ENCODE assay signal across 17 cellular contexts in genomic region chr3:6965881-6966280, GRCh38.
DNase-seq lines count a peak whose midpoint lies in the region; TF ChIP-seq lines count a peak whose summit lies in the region.
"Had no signal": no experiment of that assay in that cellular context is flagged by ENCODE, and none has a peak within 500 bp of the region (broad histone marks: within the 10 kb centered on the region; RNA-seq: fewer than 3 reads in every experiment).

No MANE protein-coding gene starts in this region.

- H3K56ac ChIP-seq in mesendoderm (ENCODE audit: low read length): no peak overlapping the region

- no peaks in the 10 kb centered on the region for H3K36me3 ChIP-seq in mesendoderm (ENCODE audit: control insufficient read depth, insufficient read depth, low read length)
- H3K36me3 ChIP-seq: BLaER1 treated with 17β-estradiol and CSF1 and Interleukin-3, amounts not matched to agents 10 nM and 100 nM; HAP-1 had no signal

- no peak overlapping the region for H4K8ac ChIP-seq in mesendoderm (ENCODE audit: low read depth, low read length)

- no peak overlapping the region for H2BK5ac ChIP-seq in mesendoderm (ENCODE audit: low read length)

- no peaks in the 10 kb centered on the region for H3K4me1 ChIP-seq in mesendoderm (ENCODE audit: control insufficient read depth, low read depth, low read length)
- H3K4me1 ChIP-seq: BLaER1 treated with 17β-estradiol and CSF1 and Interleukin-3, amounts not matched to agents 10 nM and 100 nM; HAP-1 had no signal

- H3K9ac ChIP-seq in mesendoderm (ENCODE audit: low read length): no peak overlapping the region
- H3K9ac ChIP-seq: BLaER1 treated with 17β-estradiol and CSF1 and Interleukin-3, amounts not matched to agents 10 nM and 100 nM had no signal

- H3K79me1 ChIP-seq in mesendoderm (ENCODE audit: low read length): no peaks in the 10 kb centered on the region

- no peaks in the 10 kb centered on the region for H3K27me3 ChIP-seq in mesendoderm (ENCODE audit: insufficient read depth, low read length, poor library complexity)
- H3K27me3 ChIP-seq: BLaER1 treated with 17β-estradiol and CSF1 and Interleukin-3, amounts not matched to agents 10 nM and 100 nM had no signal

- H4K5ac ChIP-seq in mesendoderm (ENCODE audit: low read length): no peak overlapping the region

- no CpG with 5 or more reads among the region's 5 CpGs for WGBS in mesendoderm (ENCODE audit: extremely low coverage, insufficient coverage, low lambda C conversion rate)

- H3K27ac ChIP-seq in mesendoderm (ENCODE audit: low read depth, low read length): no peak overlapping the region
- H3K27ac ChIP-seq: 22Rv1; BLaER1 treated with 17β-estradiol and CSF1 and Interleukin-3, amounts not matched to agents 10 nM and 100 nM had no signal

- no peak overlapping the region for H3K4me3 ChIP-seq in mesendoderm (ENCODE audit: low read length)
- H3K4me3 ChIP-seq: BLaER1 treated with 17β-estradiol and CSF1 and Interleukin-3, amounts not matched to agents 10 nM and 100 nM; HAP-1 had no signal

- peak; percentile 86 for DNase-seq in COLO829 (ENCODE audit: low spot score)
- peak; percentile 66 for DNase-seq in foreskin melanocyte
- DNase-seq in mesendoderm: peak; percentile 49
- DNase-seq in erythroblast (lab: John Stamatoyannopoulos, UW): no peak
- no peak for DNase-seq in HuH-7.5 (ENCODE audit: low spot score)
- no peak for DNase-seq in DMS79 treated with DMSO at 0.1 percent for 48 hours (lab: John Stamatoyannopoulos, UW)
- DNase-seq: Calu3; CD4-positive, alpha-beta T cell; CD8-positive, alpha-beta memory T cell; COR-L47; DMS53; DND-41; GOT3; HFFc6 had no signal

- H3K79me2 ChIP-seq in mesendoderm (ENCODE audit: control insufficient read depth, insufficient read depth, low read length): no peaks in the 10 kb centered on the region

- no peak overlapping the region for H2BK120ac ChIP-seq in mesendoderm (ENCODE audit: low read depth, low read length)

- no peak overlapping the region for H3K4me2 ChIP-seq in mesendoderm (ENCODE audit: low read length)
- H3K4me2 ChIP-seq: BLaER1 treated with 17β-estradiol and CSF1 and Interleukin-3, amounts not matched to agents 10 nM and 100 nM had no signal

- TF ChIP-seq POLR2A in erythroblast (IDR thresholded peaks at IDR 0.05; ENCODE audit: low read length): no peak

- no peak overlapping the region for H3K18ac ChIP-seq in mesendoderm (ENCODE audit: low read length)

- H3K23ac ChIP-seq in mesendoderm (ENCODE audit: low read length): no peak overlapping the region

- H2AK5ac ChIP-seq in mesendoderm (ENCODE audit: low read length): no peak overlapping the region

- no peak overlapping the region for H3K4ac ChIP-seq in mesendoderm (ENCODE audit: low read depth, low read length)

- H2BK15ac ChIP-seq in mesendoderm (replicated peaks; ENCODE audit: low read depth): no peak overlapping the region

Comparison
In these comparisons a context has a peak if more than half of its experiments do, and no peak if none do; other contexts are left out.
1. DNase-seq: peak in COLO829 (single experiment), foreskin melanocyte (single experiment) and mesendoderm (single experiment); none in erythroblast (0 of 2), HuH-7.5 (single experiment) and DMS79 treated with DMSO at 0.1 percent for 48 hours (single experiment).